ENCODE assay signal across 21 cellular contexts in the genomic region with DNA sequence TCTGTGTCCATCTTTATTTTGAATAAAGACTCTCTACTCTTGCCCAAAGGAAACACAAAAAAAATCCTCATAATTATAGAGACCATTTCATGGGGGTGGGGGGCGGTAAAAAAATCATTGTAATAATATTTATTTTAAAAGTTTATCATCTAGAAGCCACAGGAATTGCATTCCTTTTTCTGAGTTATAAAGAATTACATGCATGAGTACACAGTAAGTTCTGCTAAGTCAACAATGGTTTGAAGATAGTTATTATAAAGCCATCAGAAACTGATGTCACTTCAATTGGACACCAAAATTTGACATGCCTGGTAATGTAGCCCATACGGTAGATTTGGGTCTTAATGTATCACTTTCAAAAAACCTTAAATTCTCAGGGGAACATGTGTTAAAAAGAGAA.
"Had no signal": no experiment of that assay in that cellular context is flagged by ENCODE, and none has a peak within 500 bp of the region (broad histone marks: within the 10 kb centered on the region; RNA-seq: fewer than 3 reads in every experiment).

No MANE protein-coding gene starts in this region.

- H3K27ac ChIP-seq: ascending aorta, epithelial cell of prostate, esophagus squamous epithelium, prostate gland, sigmoid colon, stomach, tibial nerve had no signal

- H3K36me3 ChIP-seq: ascending aorta, esophagus squamous epithelium, prostate gland, sigmoid colon, stomach, tibial nerve had no signal

- H3K4me1 ChIP-seq: ascending aorta, esophagus squamous epithelium, prostate gland, sigmoid colon, stomach, tibial nerve had no signal

- H3K9me3 ChIP-seq: ascending aorta, esophagus squamous epithelium, prostate gland, sigmoid colon, stomach, tibial nerve had no signal

- ATAC-seq: activated CD4-positive, alpha-beta T cell treated with anti-CD3 and anti-CD28 coated beads for 36 hours; activated CD8-positive, alpha-beta T cell treated with anti-CD3 and anti-CD28 coated beads, Interleukin-2, amount 10 ng/mL, durations not matched to agents 7 days and 5 days; left ventricle myocardium superior; stimulated activated naive B cell treated with anti-CD40 and anti-IgM and Interleukin-4, amounts not matched to agents 10 μg/mL and 1 μg/mL and 100 μg/mL, for 72 hours had no signal

- H3K27me3 ChIP-seq: ascending aorta, esophagus squamous epithelium, sigmoid colon, stomach, tibial nerve had no signal

- DNase-seq: activated CD4-positive, alpha-beta T cell treated with anti-CD3 and anti-CD28 coated beads for 36 hours; activated CD4-positive, CD25-positive, alpha-beta regulatory T cell; activated CD8-positive, alpha-beta T cell treated with anti-CD3 and anti-CD28 coated beads, Interleukin-2, amount 10 ng/mL, durations not matched to agents 7 days and 5 days; activated effector memory CD4-positive, alpha-beta T cell treated with anti-CD3 and anti-CD28 coated beads, Interleukin-2, amount 50 U/mL, for 16 hours; activated naive CD4-positive, alpha-beta T cell treated with anti-CD3 and anti-CD28 coated beads for 36 hours; activated naive CD8-positive, alpha-beta T cell treated with anti-CD3 and anti-CD28 coated beads for 36 hours; activated T-cell treated with anti-CD3 and anti-CD28 coated beads, Interleukin-2, amount 50 U/mL, for 1 hour; dermis blood vessel endothelial cell; effector CD8-positive, alpha-beta T cell; esophagus squamous epithelium; foreskin melanocyte; left ventricle myocardium superior; sigmoid colon; stimulated activated CD4-positive, alpha-beta T cell treated with anti-CD3 and anti-CD28 coated beads, Interleukin-15, amount 100 ng/mL, for 24 hours; stimulated activated CD4-positive, alpha-beta T cell treated with anti-CD3 and anti-CD28 coated beads, Interleukin-2, amount 100 ng/mL, for 24 hours; stimulated activated naive B cell treated with anti-CD40 and anti-IgM and Interleukin-4, amounts not matched to agents 10 μg/mL and 1 μg/mL and 100 μg/mL, for 72 hours; stomach had no signal

- H3K4me3 ChIP-seq: ascending aorta, esophagus squamous epithelium, prostate gland, sigmoid colon, stomach, tibial nerve had no signal
